Comparison of ENCODE assay signal across 25 cellular contexts in the genomic region with DNA sequence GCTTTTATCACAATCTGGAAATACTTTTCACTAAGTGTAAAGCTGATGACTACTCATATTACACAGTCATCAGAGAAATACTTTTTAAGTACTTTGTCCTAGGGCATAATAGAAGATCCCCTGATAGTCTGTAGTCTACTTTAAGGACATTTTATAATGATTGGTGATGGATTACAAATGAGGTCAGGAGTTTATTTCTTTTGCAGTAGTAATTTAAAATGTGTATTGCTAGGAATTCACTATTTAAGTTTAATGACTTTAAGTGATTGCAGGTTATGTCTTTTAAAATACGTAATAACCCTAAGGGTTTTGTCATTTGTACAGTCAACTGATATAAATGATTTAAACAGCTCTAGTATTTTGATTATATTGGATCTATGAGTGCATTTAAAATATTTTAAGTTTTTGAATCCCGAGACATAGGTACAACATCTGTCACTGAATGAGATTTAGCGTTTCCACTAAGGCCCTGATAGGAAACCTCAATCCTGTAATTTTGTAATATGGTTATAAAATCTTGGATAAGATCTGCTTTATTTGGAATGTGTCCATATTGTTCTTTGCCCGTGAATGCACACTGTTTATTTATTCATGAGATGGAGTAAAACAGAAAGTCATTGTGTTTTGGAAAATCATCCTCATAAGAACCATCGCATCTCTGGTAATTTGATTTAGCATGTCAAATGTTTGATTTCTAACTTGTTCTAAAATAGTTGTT.
A peak's percentile ranks its signal among the peaks of the same experiment; 100 is the strongest.
DNase-seq lines count a peak whose midpoint lies in the region; ATAC-seq, FAIRE-seq and TF ChIP-seq lines count a peak whose summit lies in the region.
"Had no signal": no experiment of that assay in that cellular context is flagged by ENCODE, and none has a peak within 500 bp of the region (broad histone marks: within the 10 kb centered on the region; RNA-seq: fewer than 3 reads in every experiment).

No MANE protein-coding gene starts in this region.

- H2AK5ac ChIP-seq in mesenchymal stem cell (ENCODE audit: low read length, severe bottlenecking): no peak overlapping the region

- intact Hi-C loops in PC-3 (cut with micrococcal nuclease): loop anchor here (5.0 kb wide), 1 partner anchor 57 kb away; no protein-coding TSS in a partner anchor
- intact Hi-C loops in CD8-positive, alpha-beta T cell (cut with DNase I, micrococcal nuclease): no loop called here
- intact Hi-C loops in naive thymus-derived CD4-positive, alpha-beta T cell (cut with micrococcal nuclease): no loop called here

- no peak overlapping the region for H3K18ac ChIP-seq in mesenchymal stem cell (ENCODE audit: low read depth in 1 of 2, low read length in 2 of 2)

- H3K27ac Mint-ChIP-seq in CD8-positive, alpha-beta T cell: no peak overlapping the region
- no peak overlapping the region for H3K27ac Mint-ChIP-seq in naive thymus-derived CD4-positive, alpha-beta T cell
- H3K27ac Mint-ChIP-seq: CD4-positive, alpha-beta memory T cell; naive thymus-derived CD8-positive, alpha-beta T cell; T-cell had no signal

- H2BK15ac ChIP-seq in mesenchymal stem cell (ENCODE audit: low read depth, poor library complexity, severe bottlenecking): no peak overlapping the region

- no peaks in the 10 kb centered on the region for H3K9me3 Mint-ChIP-seq in CD8-positive, alpha-beta T cell
- H3K9me3 Mint-ChIP-seq in naive thymus-derived CD4-positive, alpha-beta T cell: peaks cover 0 to 4% (median 0%) of the 10 kb centered on the region in 11 donors
- H3K9me3 Mint-ChIP-seq: CD4-positive, alpha-beta memory T cell; naive thymus-derived CD8-positive, alpha-beta T cell; T-cell had no signal

- H3K36me3 ChIP-seq in PC-3 (ENCODE audit: low read depth, low read length): no peaks in the 10 kb centered on the region
- no peaks in the 10 kb centered on the region for H3K36me3 ChIP-seq in mesenchymal stem cell (ENCODE audit: control insufficient read depth in 1 of 2, insufficient read depth in 2 of 2, low read depth in 1 of 2, low read length in 2 of 2)
- H3K36me3 ChIP-seq in CD8-positive, alpha-beta T cell (ENCODE audit: insufficient read depth, low read length): no peaks in the 10 kb centered on the region
- no peaks in the 10 kb centered on the region for H3K36me3 ChIP-seq in naive thymus-derived CD4-positive, alpha-beta T cell (ENCODE audit: control insufficient read depth in 2 of 3, insufficient read depth in 3 of 3, low read length in 3 of 3)
- H3K36me3 ChIP-seq: gastrocnemius medialis, Peyer's patch, SJCRH30 had no signal

- H4K20me1 ChIP-seq in PC-3 (ENCODE audit: low read length): no peaks in the 10 kb centered on the region

- H3K9ac ChIP-seq in PC-3 (ENCODE audit: low read length) (no peak overlapping the region), mesenchymal stem cell (ENCODE audit: low read length) (no peak overlapping the region)
- H3K9ac ChIP-seq: parathyroid adenoma had no signal

- H3K4me2 ChIP-seq in PC-3 (ENCODE audit: low read length): no peak overlapping the region
- H3K4me2 ChIP-seq in mesenchymal stem cell (ENCODE audit: low read length, poor library complexity, severe bottlenecking): no peak overlapping the region

- H3K27me3 ChIP-seq in PC-3 (ENCODE audit: low read length) (no peaks in the 10 kb centered on the region), mesenchymal stem cell (ENCODE audit: control insufficient read depth in 1 of 2, insufficient read depth in 1 of 2, low read length in 2 of 2) (no peaks in the 10 kb centered on the region)
- H3K27me3 ChIP-seq in CD8-positive, alpha-beta T cell (ENCODE audit: insufficient read depth, low read length): no peaks in the 10 kb centered on the region
- H3K27me3 ChIP-seq in naive thymus-derived CD4-positive, alpha-beta T cell (ENCODE audit: control insufficient read depth in 2 of 2, insufficient read depth in 2 of 2, low read length in 2 of 2): no peaks in the 10 kb centered on the region
- H3K27me3 ChIP-seq: gastrocnemius medialis, Peyer's patch, SJCRH30 had no signal

- TF ChIP-seq POLR2A in H54 (IDR thresholded peaks at IDR 0.05; ENCODE audit: low read depth, low read length): no peak

- H3K27ac ChIP-seq in PC-3 (ENCODE audit: low read length) (no peak overlapping the region), mesenchymal stem cell (ENCODE audit: low read length, poor library complexity, severe bottlenecking) (no peak overlapping the region)
- H3K27ac ChIP-seq in CD8-positive, alpha-beta T cell (ENCODE audit: low read depth, low read length): no peak overlapping the region
- no peak overlapping the region for H3K27ac ChIP-seq in naive thymus-derived CD4-positive, alpha-beta T cell (ENCODE audit: low read depth, low read length)
- H3K27ac ChIP-seq: gastrocnemius medialis, parathyroid adenoma, Peyer's patch, SJCRH30 had no signal

- no peaks in the 10 kb centered on the region for H3K9me2 ChIP-seq in PC-3 (replicated peaks; ENCODE audit: low read length)

- no peak overlapping the region for H3K14ac ChIP-seq in mesenchymal stem cell (ENCODE audit: low read length in 2 of 2)

- H3F3A ChIP-seq in PC-3 (ENCODE audit: low read length, unreplicated experiment): no peaks in the 10 kb centered on the region

- no peaks in the 10 kb centered on the region for H3K79me1 ChIP-seq in mesenchymal stem cell (replicated peaks; ENCODE audit: low read length, poor library complexity, severe bottlenecking)

- H3K4me3 ChIP-seq in PC-3 (ENCODE audit: low read length) (no peak overlapping the region), mesenchymal stem cell (ENCODE audit: insufficient read depth in 1 of 2, low read depth in 1 of 2, low read length in 2 of 2) (no peak overlapping the region)
- H3K4me3 ChIP-seq in CD8-positive, alpha-beta T cell (ENCODE audit: low read depth, low read length): no peak overlapping the region
- no peak overlapping the region for H3K4me3 ChIP-seq in naive thymus-derived CD4-positive, alpha-beta T cell (ENCODE audit: low read length)
- H3K4me3 ChIP-seq: gastrocnemius medialis, Peyer's patch, SJCRH30 had no signal

- ATAC-seq in PC-3: peak; percentile 62
- no peak for ATAC-seq in CD8-positive, alpha-beta T cell
- no peak for ATAC-seq in naive thymus-derived CD4-positive, alpha-beta T cell
- ATAC-seq: gastrocnemius medialis; HCT116; naive thymus-derived CD8-positive, alpha-beta T cell; T-cell had no signal

- H3K4me1 Mint-ChIP-seq in CD8-positive, alpha-beta T cell (ENCODE audit: low read depth): no peaks in the 10 kb centered on the region
- H3K4me1 Mint-ChIP-seq in naive thymus-derived CD4-positive, alpha-beta T cell: no peaks in the 10 kb centered on the region
- H3K4me1 Mint-ChIP-seq: CD4-positive, alpha-beta memory T cell; naive thymus-derived CD8-positive, alpha-beta T cell; T-cell had no signal

- H3K9me3 ChIP-seq in PC-3 (ENCODE audit: low read length) (no peaks in the 10 kb centered on the region), mesenchymal stem cell (ENCODE audit: control insufficient read depth, low read length) (no peaks in the 10 kb centered on the region)
- no peaks in the 10 kb centered on the region for H3K9me3 ChIP-seq in CD8-positive, alpha-beta T cell (ENCODE audit: low read length)
- no peaks in the 10 kb centered on the region for H3K9me3 ChIP-seq in naive thymus-derived CD4-positive, alpha-beta T cell (ENCODE audit: control insufficient read depth in 2 of 3, low read length in 3 of 3)
- H3K9me3 ChIP-seq: gastrocnemius medialis, Peyer's patch, SJCRH30 had no signal

- H2AFZ ChIP-seq in PC-3 (ENCODE audit: low read length): no peak overlapping the region
- no peak overlapping the region for H2AFZ ChIP-seq in mesenchymal stem cell (ENCODE audit: low read depth, low read length)
- H2AFZ ChIP-seq: parathyroid adenoma had no signal

- no peak overlapping the region for H2BK5ac ChIP-seq in mesenchymal stem cell (ENCODE audit: low read depth, low read length, poor library complexity, severe bottlenecking)

- no peaks in the 10 kb centered on the region for H3K79me2 ChIP-seq in PC-3 (ENCODE audit: low read length)
- H3K79me2 ChIP-seq: parathyroid adenoma had no signal

- no peak overlapping the region for H3K4ac ChIP-seq in mesenchymal stem cell (ENCODE audit: low read depth in 1 of 2, low read length in 2 of 2)

- no peak overlapping the region for H2BK120ac ChIP-seq in mesenchymal stem cell (ENCODE audit: low read depth, low read length)

- no peak overlapping the region for H3K4me3 Mint-ChIP-seq in CD8-positive, alpha-beta T cell
- no peak overlapping the region for H3K4me3 Mint-ChIP-seq in naive thymus-derived CD4-positive, alpha-beta T cell
- H3K4me3 Mint-ChIP-seq: CD4-positive, alpha-beta memory T cell; naive thymus-derived CD8-positive, alpha-beta T cell; T-cell had no signal

- 77% methylated on average over 3 of the region's 5 CpGs for WGBS in mesenchymal stem cell

- no peak for TF ChIP-seq CTCF in PC-3 (conservative IDR thresholded peaks at IDR 0.05; ENCODE audit: low read depth, low read length)
- TF ChIP-seq CTCF in CD8-positive, alpha-beta T cell (IDR thresholded peaks at IDR 0.05): no peak

- no peak overlapping the region for H2BK12ac ChIP-seq in mesenchymal stem cell (ENCODE audit: low read length in 2 of 2)

- peak; percentile 30 for FAIRE-seq in H54 (lab: Jason Lieb, UNC)
- FAIRE-seq: kidney had no signal

- CTCF ChIA-PET in PC-3 (lab: Charles Lee): no interaction called here
- CTCF ChIA-PET in CD8-positive, alpha-beta T cell (lab: Charles Lee): no interaction called here
- CTCF ChIA-PET in naive thymus-derived CD4-positive, alpha-beta T cell (lab: Charles Lee): no interaction called here

- no peak overlapping the region for H4K91ac ChIP-seq in mesenchymal stem cell (ENCODE audit: low read length)

- no peaks in the 10 kb centered on the region for H3K4me1 ChIP-seq in PC-3 (ENCODE audit: insufficient read depth, low read length)
- no peaks in the 10 kb centered on the region for H3K4me1 ChIP-seq in mesenchymal stem cell (ENCODE audit: control insufficient read depth, insufficient read depth, low read depth, low read length)
- H3K4me1 ChIP-seq in CD8-positive, alpha-beta T cell (ENCODE audit: insufficient read depth, low read length): no peaks in the 10 kb centered on the region
- no peaks in the 10 kb centered on the region for H3K4me1 ChIP-seq in naive thymus-derived CD4-positive, alpha-beta T cell (ENCODE audit: control insufficient read depth in 2 of 2, insufficient read depth in 2 of 2, low read length in 2 of 2)
- H3K4me1 ChIP-seq: gastrocnemius medialis, parathyroid adenoma had no signal

- no peaks in the 10 kb centered on the region for H3K36me3 Mint-ChIP-seq in CD8-positive, alpha-beta T cell
- peaks cover 0 to 3% (median 0%) of the 10 kb centered on the region in 5 donors for H3K36me3 Mint-ChIP-seq in naive thymus-derived CD4-positive, alpha-beta T cell
- H3K36me3 Mint-ChIP-seq: CD4-positive, alpha-beta memory T cell; naive thymus-derived CD8-positive, alpha-beta T cell; T-cell had no signal

- no TSS peak for BruUV-seq in PC-3 (replicated peaks; lab: Mats Ljungman, UMichigan)

- no peaks in the 10 kb centered on the region for H3K27me3 Mint-ChIP-seq in CD8-positive, alpha-beta T cell (ENCODE audit: low read depth)
- no peaks in the 10 kb centered on the region for H3K27me3 Mint-ChIP-seq in naive thymus-derived CD4-positive, alpha-beta T cell
- H3K27me3 Mint-ChIP-seq: CD4-positive, alpha-beta memory T cell; naive thymus-derived CD8-positive, alpha-beta T cell; T-cell had no signal

- POLR2A ChIA-PET in PC-3 (lab: Charles Lee; ENCODE audit: unreplicated experiment): no interaction called here
- POLR2A ChIA-PET in CD8-positive, alpha-beta T cell (lab: Charles Lee): no interaction called here
- POLR2A ChIA-PET in naive thymus-derived CD4-positive, alpha-beta T cell (lab: Charles Lee): no interaction called here

- DNase-seq in H54 (ENCODE audit: insufficient read length, low spot score) (no peak), PC-3 (peak; percentile 16), globus pallidus (ENCODE audit: low spot score) (peak; percentile 59), superior temporal gyrus (ENCODE audit: extremely low spot score) (peak; percentile 67), mesenchymal stem cell (no peak)
- no peak for DNase-seq in CD8-positive, alpha-beta T cell
- DNase-seq in naive thymus-derived CD4-positive, alpha-beta T cell: no peak
- DNase-seq: activated CD4-positive, alpha-beta T cell treated with anti-CD3 and anti-CD28 coated beads for 4 hours; activated naive CD4-positive, alpha-beta T cell treated with anti-CD3 and anti-CD28 coated beads, Interleukin-2, amount 50 U/mL, for 16 hours; anterior cingulate cortex; CD4-positive, alpha-beta memory T cell; effector memory CD4-positive, alpha-beta T cell; gastrocnemius medialis; KG1; kidney; mesendoderm; naive thymus-derived CD8-positive, alpha-beta T cell; NCI-H1092; NCI-H2081; Peyer's patch; stimulated activated CD8-positive, alpha-beta memory T cell treated with anti-CD3 and anti-CD28 coated beads, Interleukin-4, amount 100 ng/mL, for 48 hours; T-cell had no signal

- H3K23ac ChIP-seq in mesenchymal stem cell (ENCODE audit: low read length in 2 of 2): no peak overlapping the region

- H4K8ac ChIP-seq in mesenchymal stem cell (ENCODE audit: low read length): no peak overlapping the region

Comparison
In these comparisons a context has a peak if more than half of its experiments do, and no peak if none do; other contexts are left out.
1. DNase-seq: peak in PC-3 (single experiment), globus pallidus (single experiment) and superior temporal gyrus (single experiment); none in H54 (single experiment), mesenchymal stem cell (single experiment), CD8-positive, alpha-beta T cell (0 of 7) and naive thymus-derived CD4-positive, alpha-beta T cell (0 of 9).